Comparison of ENCODE assay signal across 31 cellular contexts in the genomic region with DNA sequence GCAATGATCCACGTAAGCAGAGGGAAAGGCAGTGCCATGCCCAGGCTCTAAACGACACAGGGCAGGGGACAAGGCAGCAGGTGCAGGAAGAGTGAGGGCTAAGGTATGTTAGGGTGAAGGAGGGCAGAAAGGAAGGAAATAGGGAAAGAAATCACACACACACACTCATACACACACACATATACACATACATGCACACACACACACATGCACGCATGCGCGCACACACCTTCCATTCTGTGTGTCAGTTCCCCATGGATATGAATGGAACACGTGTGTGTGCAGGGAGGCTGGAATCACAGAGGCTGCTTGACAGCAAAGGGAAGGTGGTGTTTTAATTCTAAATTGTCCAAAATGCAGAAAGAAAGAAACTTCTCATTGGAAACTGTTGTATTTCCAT.
"Had no signal": no experiment of that assay in that cellular context is flagged by ENCODE, and none has a peak within 500 bp of the region (broad histone marks: within the 10 kb centered on the region; RNA-seq: fewer than 3 reads in every experiment).

No MANE protein-coding gene starts in this region.

- H3K4me1 ChIP-seq: colonic mucosa had no signal

- H3K4me3 Mint-ChIP-seq: activated B cell treated with CpG ODN at 0.5 μM for 24 hours; activated CD8-positive, alpha-beta T cell treated with anti-CD3 and anti-CD28 coated beads for 36 hours; activated naive CD4-positive, alpha-beta T cell treated with anti-CD3 and anti-CD28 coated beads for 36 hours; activated naive CD4-positive, alpha-beta T cell treated with anti-CD3 and anti-CD28 coated beads, Interleukin-2, amount 50 U/mL, for 24 hours; activated naive CD8-positive, alpha-beta T cell treated with anti-CD3 and anti-CD28 coated beads for 36 hours; activated naive CD8-positive, alpha-beta T cell treated with anti-CD3 and anti-CD28 coated beads, Interleukin-2, amount 50 U/mL, for 24 hours; activated T-cell treated with anti-CD3 and anti-CD28 coated beads, Interleukin-2, amount 50 U/mL, for 4 hours; T-helper 17 cell; T-helper 2 cell treated with Interferon-gamma antibody and Interleukin-4, amounts not matched to agents 5 μg/mL and 100 μg/mL, for 36 hours had no signal

- H3K27me3 Mint-ChIP-seq: activated B cell treated with CpG ODN at 0.5 μM for 24 hours; activated CD8-positive, alpha-beta T cell treated with anti-CD3 and anti-CD28 coated beads for 36 hours; activated naive CD4-positive, alpha-beta T cell treated with anti-CD3 and anti-CD28 coated beads, Interleukin-2, amount 50 U/mL, for 24 hours; activated naive CD8-positive, alpha-beta T cell treated with anti-CD3 and anti-CD28 coated beads for 36 hours; activated naive CD8-positive, alpha-beta T cell treated with anti-CD3 and anti-CD28 coated beads, Interleukin-2, amount 50 U/mL, for 24 hours; T-helper 17 cell had no signal

- DNase-seq: activated B cell treated with CpG ODN at 0.5 μM for 24 hours; activated CD4-positive, alpha-beta T cell treated with anti-CD3 and anti-CD28 coated beads for 48 hours; activated CD4-positive, alpha-beta T cell treated with anti-CD3 and anti-CD28 coated beads, Interleukin-2, amount 50 U/mL, for 1 hour; activated CD4-positive, alpha-beta T cell treated with anti-CD3 and anti-CD28 coated beads, Interleukin-2, amount 50 U/mL, for 48 hours; activated CD8-positive, alpha-beta memory T cell treated with anti-CD3 and anti-CD28 coated beads for 24 hours; activated CD8-positive, alpha-beta T cell treated with anti-CD3 and anti-CD28 coated beads for 36 hours; activated effector memory CD4-positive, alpha-beta T cell treated with anti-CD3 and anti-CD28 coated beads, Interleukin-2, amount 50 U/mL, for 16 hours; activated naive CD4-positive, alpha-beta T cell treated with anti-CD3 and anti-CD28 coated beads for 36 hours; activated naive CD8-positive, alpha-beta T cell treated with anti-CD3 and anti-CD28 coated beads for 36 hours; activated naive CD8-positive, alpha-beta T cell treated with anti-CD3 and anti-CD28 coated beads, Interleukin-2, amount 50 U/mL, for 24 hours; activated T-cell treated with anti-CD3 and anti-CD28 coated beads, Interleukin-2, amount 50 U/mL, for 4 hours; adrenal gland; amygdala; aorta; body of pancreas; caudate nucleus; cerebellar nuclear complex; colonic mucosa; effector CD8-positive, alpha-beta T cell; esophagus squamous epithelium; foreskin melanocyte; head of caudate nucleus; T-helper 17 cell; T1000; WERI-Rb-1 had no signal

- H3K4me3 ChIP-seq: adrenal gland, body of pancreas, colonic mucosa, esophagus squamous epithelium, gastroesophageal sphincter had no signal

- H3K36me3 ChIP-seq: adrenal gland, colonic mucosa, esophagus squamous epithelium, gastroesophageal sphincter, WERI-Rb-1 had no signal

- H3K27ac ChIP-seq: adrenal gland, body of pancreas, colonic mucosa, epithelial cell of prostate, esophagus squamous epithelium, gastroesophageal sphincter, WERI-Rb-1 had no signal

- H3K9me3 Mint-ChIP-seq: activated B cell treated with CpG ODN at 0.5 μM for 24 hours; activated naive CD4-positive, alpha-beta T cell treated with anti-CD3 and anti-CD28 coated beads for 36 hours; activated naive CD4-positive, alpha-beta T cell treated with anti-CD3 and anti-CD28 coated beads, Interleukin-2, amount 50 U/mL, for 24 hours; activated naive CD8-positive, alpha-beta T cell treated with anti-CD3 and anti-CD28 coated beads, Interleukin-2, amount 50 U/mL, for 24 hours; activated T-cell treated with anti-CD3 and anti-CD28 coated beads, Interleukin-2, amount 50 U/mL, for 4 hours; activated T-helper 2 cell treated with anti-CD3 and anti-CD28 coated beads, Interferon-gamma antibody, Interleukin-2, Interleukin-4, amounts not matched to agents 10 μg/mL and 5 μg/mL and 100 μg/mL, durations not matched to agents 14 hours and 24 hours and 36 hours; T-helper 2 cell treated with Interferon-gamma antibody and Interleukin-4, amounts not matched to agents 5 μg/mL and 100 μg/mL, for 36 hours had no signal

- ATAC-seq: activated CD4-positive, CD25-positive, alpha-beta regulatory T cell treated with anti-CD3 and anti-CD28 coated beads, Interleukin-2, amount 50 U/mL, for 24 hours; activated CD8-positive, alpha-beta T cell treated with anti-CD3 and anti-CD28 coated beads for 36 hours; activated naive CD8-positive, alpha-beta T cell treated with anti-CD3 and anti-CD28 coated beads, Interleukin-2, amount 50 U/mL, for 24 hours; activated T-cell treated with anti-CD3 and anti-CD28 coated beads, Interleukin-2, amount 50 U/mL, for 4 hours; body of pancreas; gastroesophageal sphincter; T-helper 17 cell had no signal

- H3K9me3 ChIP-seq: adrenal gland, body of pancreas, colonic mucosa, esophagus squamous epithelium, gastroesophageal sphincter had no signal

- H3K27me3 ChIP-seq: adrenal gland, body of pancreas, colonic mucosa, esophagus squamous epithelium, gastroesophageal sphincter had no signal

- H3K27ac Mint-ChIP-seq: activated B cell treated with CpG ODN at 0.5 μM for 24 hours; activated CD8-positive, alpha-beta T cell treated with anti-CD3 and anti-CD28 coated beads for 36 hours; activated naive CD4-positive, alpha-beta T cell treated with anti-CD3 and anti-CD28 coated beads for 36 hours; activated naive CD4-positive, alpha-beta T cell treated with anti-CD3 and anti-CD28 coated beads, Interleukin-2, amount 50 U/mL, for 24 hours; activated naive CD8-positive, alpha-beta T cell treated with anti-CD3 and anti-CD28 coated beads for 36 hours; activated naive CD8-positive, alpha-beta T cell treated with anti-CD3 and anti-CD28 coated beads, Interleukin-2, amount 50 U/mL, for 24 hours; activated T-helper 2 cell treated with anti-CD3 and anti-CD28 coated beads, Interferon-gamma antibody, Interleukin-2, Interleukin-4, amounts not matched to agents 10 μg/mL and 5 μg/mL and 100 μg/mL, durations not matched to agents 14 hours and 24 hours and 36 hours; T-helper 17 cell; T-helper 2 cell treated with Interferon-gamma antibody and Interleukin-4, amounts not matched to agents 5 μg/mL and 100 μg/mL, for 36 hours had no signal
